Comparison of ENCODE assay signal across 9 cellular contexts in the genomic region with DNA sequence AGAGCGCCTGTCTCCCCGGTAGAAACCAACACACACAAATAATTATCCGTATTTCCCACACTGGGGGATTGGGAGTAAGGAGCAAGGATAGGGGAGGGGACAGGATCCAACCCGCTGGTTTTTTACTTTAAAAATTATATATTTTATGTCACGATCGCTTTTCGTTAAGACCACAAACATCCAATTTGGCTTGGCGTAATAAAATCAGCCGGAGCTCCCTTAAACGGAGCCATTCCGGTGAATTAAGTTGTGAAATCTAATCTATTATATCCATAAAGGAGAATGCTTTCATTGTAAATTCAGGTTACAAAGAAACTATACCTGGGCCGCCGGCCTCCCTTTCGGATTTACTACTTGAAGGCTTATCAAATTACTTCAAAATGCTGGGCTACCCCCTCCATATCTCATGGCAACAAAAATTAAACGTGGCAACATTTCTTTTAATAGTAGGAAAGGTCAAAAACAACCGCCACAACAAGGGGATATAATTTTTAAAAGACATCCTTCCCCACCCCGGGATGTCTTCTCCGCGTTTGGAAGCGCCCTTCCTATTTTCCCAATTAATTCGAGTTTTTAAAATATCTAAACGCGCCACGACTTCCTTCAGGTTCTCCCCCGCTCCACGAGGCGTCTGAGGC. TPM values are rescaled to one million over a fixed set of nuclear protein-coding genes. Genes with fewer than 3 reads are reported as not detected.
DNase-seq lines count a peak whose midpoint lies in the region; ATAC-seq and TF ChIP-seq lines count a peak whose summit lies in the region.
"Had no signal": no experiment of that assay in that cellular context is flagged by ENCODE, and none has a peak within 500 bp of the region (broad histone marks: within the 10 kb centered on the region; RNA-seq: fewer than 3 reads in every experiment).

No MANE protein-coding gene starts in this region.

- no peaks in the 10 kb centered on the region for H3K79me2 ChIP-seq in OCI-LY7 (ENCODE audit: insufficient read depth, low read depth, low read length)

- CTCF ChIA-PET in OCI-LY7 (lab: Charles Lee; ENCODE audit: unreplicated experiment): no interaction called here

- H3K4ac ChIP-seq in mesenchymal stem cell (ENCODE audit: low read depth in 1 of 2, low read length in 2 of 2): peak overlapping the region; percentile 96 to 97

- no peak for DNase-seq in activated naive CD8-positive, alpha-beta T cell treated with anti-CD3 and anti-CD28 coated beads, Interleukin-2, amount 50 U/mL, for 24 hours
- no peak for DNase-seq in colonic mucosa
- peak; percentile 47 for DNase-seq in mesenchymal stem cell
- DNase-seq in type B pancreatic cell (ENCODE audit: extremely low spot score, unreplicated experiment): no peak
- no peak for DNase-seq in NOMO-1 treated with DMSO at 0.1 percent for 48 hours (lab: John Stamatoyannopoulos, UW; ENCODE audit: unreplicated experiment)
- no peak for DNase-seq in OCI-LY7 (ENCODE audit: low spot score)
- DNase-seq: T-helper 2 cell had no signal

- H2AFZ ChIP-seq in mesenchymal stem cell (ENCODE audit: low read depth, low read length): no peak overlapping the region
- no peak overlapping the region for H2AFZ ChIP-seq in OCI-LY7 (ENCODE audit: low read length)

- intact Hi-C loops in colonic mucosa (cut with DNase I): no loop called here
- intact Hi-C loops in OCI-LY7 (cut with micrococcal nuclease; ENCODE audit: unreplicated experiment): no loop called here

- no peaks in the 10 kb centered on the region for H3K9me3 Mint-ChIP-seq in activated naive CD8-positive, alpha-beta T cell (ENCODE audit: low read depth)
- no peaks in the 10 kb centered on the region for H3K9me3 Mint-ChIP-seq in activated naive CD8-positive, alpha-beta T cell treated with anti-CD3 and anti-CD28 coated beads, Interleukin-2, amount 50 U/mL, for 24 hours
- no peaks in the 10 kb centered on the region for H3K9me3 Mint-ChIP-seq in type B pancreatic cell

- H3K4me2 ChIP-seq in mesenchymal stem cell (ENCODE audit: low read length, poor library complexity, severe bottlenecking) (peak overlapping the region; percentile 94), OCI-LY7 (ENCODE audit: low read length) (no peak overlapping the region)

- peak overlapping the region in 1 of 2 experiments; percentile 88 for H3K14ac ChIP-seq in mesenchymal stem cell (ENCODE audit: low read length in 2 of 2)

- TF ChIP-seq CTCF in colonic mucosa (IDR thresholded peaks at IDR 0.05): no peak
- no peak for TF ChIP-seq CTCF in type B pancreatic cell (conservative IDR thresholded peaks at IDR 0.05)
- no peak for TF ChIP-seq CTCF in OCI-LY7 (conservative IDR thresholded peaks at IDR 0.05; ENCODE audit: low read length)

- H2BK120ac ChIP-seq in mesenchymal stem cell (ENCODE audit: low read depth, low read length): peak overlapping the region; percentile 99

- no peaks in the 10 kb centered on the region for H4K20me1 ChIP-seq in OCI-LY7 (ENCODE audit: insufficient read depth, low read length)

- H3K4me3 ChIP-seq in colonic mucosa (peak overlapping the region; percentile 80), mesenchymal stem cell (ENCODE audit: insufficient read depth in 1 of 2, low read depth in 1 of 2, low read length in 2 of 2) (peak overlapping the region; percentile 63 to 95), OCI-LY7 (ENCODE audit: low read depth, low read length, poor library complexity, severe bottlenecking) (no peak overlapping the region)

- H3K23ac ChIP-seq in mesenchymal stem cell (ENCODE audit: low read length in 2 of 2): no peak overlapping the region

- peak overlapping the region in 1 of 2 experiments; percentile 69 for H2BK12ac ChIP-seq in mesenchymal stem cell (ENCODE audit: low read length in 2 of 2)

- H3K9ac ChIP-seq in colonic mucosa (ENCODE audit: low read depth in 2 of 2, low read length in 2 of 2) (peak overlapping the region; percentile 82 to 86), mesenchymal stem cell (ENCODE audit: low read length) (peak overlapping the region; percentile 99)

- H3K27me3 ChIP-seq in colonic mucosa: peaks cover 8% of the 10 kb centered on the region
- H3K27me3 ChIP-seq in mesenchymal stem cell (ENCODE audit: control insufficient read depth in 1 of 2, insufficient read depth in 1 of 2, low read length in 2 of 2): no peaks in the 10 kb centered on the region

- peak overlapping the region; percentile 98 for H2BK5ac ChIP-seq in mesenchymal stem cell (ENCODE audit: low read depth, low read length, poor library complexity, severe bottlenecking)

- H3K9me2 ChIP-seq in OCI-LY7 (ENCODE audit: insufficient read depth, low read length): no peaks in the 10 kb centered on the region

- ATAC-seq in activated naive CD8-positive, alpha-beta T cell treated with anti-CD3 and anti-CD28 coated beads, Interleukin-2, amount 50 U/mL, for 24 hours: no peak
- ATAC-seq in GM19395 (IDR thresholded peaks at IDR 0.05; ENCODE audit: unreplicated experiment): no peak

- 2% methylated on average over 16 of the region's 27 CpGs for WGBS in mesenchymal stem cell

- H3K27ac Mint-ChIP-seq in activated naive CD8-positive, alpha-beta T cell: peak overlapping the region; percentile 28
- H3K27ac Mint-ChIP-seq in activated naive CD8-positive, alpha-beta T cell treated with anti-CD3 and anti-CD28 coated beads, Interleukin-2, amount 50 U/mL, for 24 hours: no peak overlapping the region
- H3K27ac Mint-ChIP-seq in type B pancreatic cell: peak overlapping the region; percentile 96

- H4K8ac ChIP-seq in mesenchymal stem cell (ENCODE audit: low read length): peak overlapping the region; percentile 98

- H3K36me3 Mint-ChIP-seq in activated naive CD8-positive, alpha-beta T cell: no peaks in the 10 kb centered on the region
- H3K36me3 Mint-ChIP-seq in activated naive CD8-positive, alpha-beta T cell treated with anti-CD3 and anti-CD28 coated beads, Interleukin-2, amount 50 U/mL, for 24 hours (ENCODE audit: low read depth): no peaks in the 10 kb centered on the region
- H3K36me3 Mint-ChIP-seq in type B pancreatic cell: peaks cover 11% of the 10 kb centered on the region

- H3K27ac ChIP-seq in colonic mucosa: peak overlapping the region; percentile 97
- H3K27ac ChIP-seq in mesenchymal stem cell (ENCODE audit: low read length, poor library complexity, severe bottlenecking): peak overlapping the region; percentile 53
- no peak overlapping the region for H3K27ac ChIP-seq in OCI-LY7 (ENCODE audit: low read depth, low read length, poor library complexity, severe bottlenecking)

- H2BK15ac ChIP-seq in mesenchymal stem cell (ENCODE audit: low read depth, poor library complexity, severe bottlenecking): peak overlapping the region; percentile 60

- H3K79me1 ChIP-seq in mesenchymal stem cell (replicated peaks; ENCODE audit: low read length, poor library complexity, severe bottlenecking): peaks cover 5% of the 10 kb centered on the region

- H3K4me1 ChIP-seq in colonic mucosa: peaks cover 24% of the 10 kb centered on the region
- H3K4me1 ChIP-seq in mesenchymal stem cell (ENCODE audit: control insufficient read depth, insufficient read depth, low read depth, low read length): peaks cover 47% of the 10 kb centered on the region
- H3K4me1 ChIP-seq in OCI-LY7 (ENCODE audit: insufficient read depth, low read length, poor library complexity, severe bottlenecking): peaks cover 10% of the 10 kb centered on the region

- peak overlapping the region; percentile 51 for H2AK5ac ChIP-seq in mesenchymal stem cell (ENCODE audit: low read length, severe bottlenecking)

- no peak overlapping the region for H3K4me3 Mint-ChIP-seq in activated naive CD8-positive, alpha-beta T cell
- H3K4me3 Mint-ChIP-seq in activated naive CD8-positive, alpha-beta T cell treated with anti-CD3 and anti-CD28 coated beads, Interleukin-2, amount 50 U/mL, for 24 hours: no peak overlapping the region
- H3K4me3 Mint-ChIP-seq in type B pancreatic cell: peak overlapping the region; percentile 85

- H3K27me3 Mint-ChIP-seq in activated naive CD8-positive, alpha-beta T cell: peaks cover 16% of the 10 kb centered on the region
- H3K27me3 Mint-ChIP-seq in activated naive CD8-positive, alpha-beta T cell treated with anti-CD3 and anti-CD28 coated beads, Interleukin-2, amount 50 U/mL, for 24 hours: peaks cover 57% of the 10 kb centered on the region
- H3K27me3 Mint-ChIP-seq in type B pancreatic cell: peaks cover 6% of the 10 kb centered on the region

- peak overlapping the region; percentile 97 for H4K91ac ChIP-seq in mesenchymal stem cell (ENCODE audit: low read length)

- no TSS peak for BruUV-seq in OCI-LY7 (replicated peaks; lab: Mats Ljungman, UMichigan)

- H3K36me3 ChIP-seq in colonic mucosa (no peaks in the 10 kb centered on the region), mesenchymal stem cell (ENCODE audit: control insufficient read depth in 1 of 2, insufficient read depth in 2 of 2, low read depth in 1 of 2, low read length in 2 of 2) (peaks cover 0 to 13% of the 10 kb centered on the region in 2 experiments), OCI-LY7 (ENCODE audit: insufficient read depth, low read length) (no peaks in the 10 kb centered on the region)

- H3K9me3 ChIP-seq in colonic mucosa (no peaks in the 10 kb centered on the region), mesenchymal stem cell (ENCODE audit: control insufficient read depth, low read length) (no peaks in the 10 kb centered on the region), OCI-LY7 (ENCODE audit: low read length) (no peaks in the 10 kb centered on the region)

- peak overlapping the region; percentile 97 for H3K18ac ChIP-seq in mesenchymal stem cell (ENCODE audit: low read depth in 1 of 2, low read length in 2 of 2)

- POLR2A ChIA-PET in OCI-LY7 (lab: Charles Lee): no interaction called here

- H3K4me1 Mint-ChIP-seq in activated naive CD8-positive, alpha-beta T cell (ENCODE audit: low read depth): peaks cover 20% of the 10 kb centered on the region
- H3K4me1 Mint-ChIP-seq in activated naive CD8-positive, alpha-beta T cell treated with anti-CD3 and anti-CD28 coated beads, Interleukin-2, amount 50 U/mL, for 24 hours: peaks cover 20% of the 10 kb centered on the region
- H3K4me1 Mint-ChIP-seq in type B pancreatic cell (ENCODE audit: unreplicated experiment): peaks cover 15% of the 10 kb centered on the region

RNA-seq across cellular contexts. Expression of a gene that starts 47.1 kb away (rescaled TPM):
- 100 to 1,000 TPM in 1 of 2 donors, 10 to 100 TPM in 1; 67.5 to 139 TPM for total RNA-seq in colonic mucosa
- 54.5 TPM for polyA plus RNA-seq in mesenchymal stem cell (2013, experiment 1 of 2)
- 52.5 TPM for polyA plus RNA-seq in mesenchymal stem cell (2013, experiment 2 of 2)
- total RNA-seq in type B pancreatic cell (ENCODE audit: low replicate concordance): 85.0 and 118 TPM in 2 replicates
- total RNA-seq in OCI-LY7 (2014; rRNA removed; shearing (Covaris generic)): 50.5 and 56.0 TPM in 2 replicates
- 147 and 150 TPM in 2 replicates for total RNA-seq in OCI-LY7 (2022)

RNA-seq across cellular contexts. Expression of a gene that starts 53.1 kb away (rescaled TPM):
- total RNA-seq in colonic mucosa (10 to 100 TPM; 12.5 to 26.3 TPM), type B pancreatic cell (ENCODE audit: low replicate concordance) (23.0 and 74.3 TPM in 2 replicates), OCI-LY7 (2022) (5.5 and 5.7 TPM in 2 replicates)
- polyA plus RNA-seq in mesenchymal stem cell (2013, experiment 1 of 2): 8.3 TPM
- polyA plus RNA-seq in mesenchymal stem cell (2013, experiment 2 of 2): 8.6 TPM
- total RNA-seq in OCI-LY7 (2014; rRNA removed; shearing (Covaris generic)): 1.4 and 5.2 TPM in 2 replicates
